ENCODE assay signal across 11 cellular contexts in genomic region chr2:24720310-24720709, GRCh38.
DNase-seq lines count a peak whose midpoint lies in the region; ATAC-seq, FAIRE-seq and TF ChIP-seq lines count a peak whose summit lies in the region.
"Had no signal": no experiment of that assay in that cellular context is flagged by ENCODE, and none has a peak within 500 bp of the region (broad histone marks: within the 10 kb centered on the region; RNA-seq: fewer than 3 reads in every experiment).

No MANE protein-coding gene starts in this region.

- H3K36me3 ChIP-seq in smooth muscle cell (ENCODE audit: low read depth): peaks cover 6% of the 10 kb centered on the region
- H3K36me3 ChIP-seq in gastroesophageal sphincter: peaks cover 0 to 25% of the 10 kb centered on the region in 2 donors
- H3K36me3 ChIP-seq in HepG2 (replicated peaks in 1 of 2; ENCODE audit: control insufficient read depth in 1 of 2, insufficient read depth in 2 of 2, low read length in 2 of 2): no peaks in the 10 kb centered on the region

- POLR2A ChIA-PET in HepG2 (lab: Yijun Ruan, JAX): no interaction called here

- H3F3A ChIP-seq in smooth muscle cell (ENCODE audit: low read depth): no peaks in the 10 kb centered on the region

- H2AFZ ChIP-seq in smooth muscle cell (ENCODE audit: low read depth) (no peak overlapping the region), HepG2 (ENCODE audit: low read length) (no peak overlapping the region)

- peak overlapping the region; percentile 93 for H3K27ac Mint-ChIP-seq in glutamatergic neuron (ENCODE audit: unreplicated experiment)

- H3K4me1 Mint-ChIP-seq in glutamatergic neuron (ENCODE audit: low read depth, unreplicated experiment): peaks cover 39% of the 10 kb centered on the region

- no peak overlapping the region for H3K9ac ChIP-seq in smooth muscle cell (ENCODE audit: low read depth)
- H3K9ac ChIP-seq in HepG2 (ENCODE audit: insufficient read depth, low read depth, low read length): no peak overlapping the region

- H3K27me3 Mint-ChIP-seq in glutamatergic neuron (ENCODE audit: unreplicated experiment): peaks cover 5% of the 10 kb centered on the region

- H3K4me3 ChIP-seq in smooth muscle cell (no peak overlapping the region), gastroesophageal sphincter (no peak overlapping the region), HepG2 (replicated peaks in 1 of 3; ENCODE audit: insufficient read depth in 1 of 3, low read depth in 2 of 3, low read length in 3 of 3) (no peak overlapping the region)

- H3K4me3 Mint-ChIP-seq in glutamatergic neuron (ENCODE audit: unreplicated experiment): peak overlapping the region; percentile 58

- TF ChIP-seq EP300 in gastroesophageal sphincter (IDR thresholded peaks at IDR 0.05): no peak
- no peak for TF ChIP-seq EP300 in HepG2 (IDR thresholded peaks at IDR 0.05; ENCODE audit: low read depth in 2 of 2, low read length in 2 of 2)
- no peak for TF ChIP-seq EP300 in HepG2 (CRISPR knock-in tag; IDR thresholded peaks at IDR 0.05; ENCODE audit: borderline replicate concordance)

- BruUV-seq in HepG2 (replicated peaks; lab: Mats Ljungman, UMichigan): no TSS peak

- no peaks in the 10 kb centered on the region for H3K36me3 Mint-ChIP-seq in glutamatergic neuron (ENCODE audit: unreplicated experiment)

- H3K9me3 ChIP-seq in smooth muscle cell (replicated peaks; ENCODE audit: low read depth) (no peaks in the 10 kb centered on the region), gastroesophageal sphincter (no peaks in the 10 kb centered on the region), HepG2 (ENCODE audit: low read length) (no peaks in the 10 kb centered on the region)

- no peak for TF ChIP-seq POLR2A in gastroesophageal sphincter (IDR thresholded peaks at IDR 0.05)
- no peak for TF ChIP-seq POLR2A in HepG2 (IDR thresholded peaks at IDR 0.05; ENCODE audit: insufficient read depth in 1 of 2, low read depth in 2 of 2, low read length in 2 of 2)

- peaks cover 12% of the 10 kb centered on the region for H3K4me1 ChIP-seq in smooth muscle cell (ENCODE audit: low read depth)
- peaks cover 0 to 18% (median 4%) of the 10 kb centered on the region in 3 donors for H3K4me1 ChIP-seq in gastroesophageal sphincter
- H3K4me1 ChIP-seq in HepG2 (ENCODE audit: insufficient read depth, low read length): peaks cover 12% of the 10 kb centered on the region

- H3K4me2 ChIP-seq in smooth muscle cell: no peak overlapping the region
- no peak overlapping the region for H3K4me2 ChIP-seq in HepG2 (ENCODE audit: low read depth, low read length)

- CTCF ChIA-PET in HepG2 (lab: Yijun Ruan, JAX; ENCODE audit: low intra/inter-chr PET ratio, low total read pairs): no interaction called here

- H3K9me3 Mint-ChIP-seq in glutamatergic neuron (ENCODE audit: unreplicated experiment): peaks cover 9% of the 10 kb centered on the region

- H3K27ac ChIP-seq in smooth muscle cell (ENCODE audit: low read depth): no peak overlapping the region
- H3K27ac ChIP-seq in gastroesophageal sphincter: no peak overlapping the region
- no peak overlapping the region for H3K27ac ChIP-seq in HepG2 (ENCODE audit: extremely low read length, insufficient read depth, low read length)

- TF ChIP-seq RAD21 in HepG2 (CRISPR knock-in tag; IDR thresholded peaks at IDR 0.05): no peak

- ATAC-seq in GM18858 (IDR thresholded peaks at IDR 0.05; ENCODE audit: unreplicated experiment) (peak; percentile 75), GM21515 (IDR thresholded peaks at IDR 0.05; ENCODE audit: unreplicated experiment) (peak; percentile 77), HG03103 (IDR thresholded peaks at IDR 0.05; ENCODE audit: low read depth, unreplicated experiment) (peak; percentile 56), gastroesophageal sphincter (no peak), HepG2 (no peak)

- no peaks in the 10 kb centered on the region for H3K79me2 ChIP-seq in smooth muscle cell (ENCODE audit: low read depth)
- no peaks in the 10 kb centered on the region for H3K79me2 ChIP-seq in HepG2 (ENCODE audit: insufficient read depth, low read length)

- in situ Hi-C loops in HepG2 (cut with HindIII; ENCODE audit: extremely low pct_ligation_motif_present, low pct_unique_long_range_greater_than_20kb) (no loop called here), G401 (cut with HindIII; ENCODE audit: low sequenced_read_pairs) (no loop called here)

- TF ChIP-seq CTCF in glutamatergic neuron (IDR thresholded peaks at IDR 0.05; ENCODE audit: partially characterized antibody, unreplicated experiment): no peak
- TF ChIP-seq CTCF in smooth muscle cell (IDR thresholded peaks at IDR 0.05; ENCODE audit: borderline replicate concordance, insufficient read depth, poor library complexity, severe bottlenecking): no peak
- no peak for TF ChIP-seq CTCF in gastroesophageal sphincter (IDR thresholded peaks at IDR 0.05)
- no peak for TF ChIP-seq CTCF in HepG2 (CRISPR knock-in tag; IDR thresholded peaks at IDR 0.05)

- H3K27me3 ChIP-seq in smooth muscle cell (ENCODE audit: low read depth) (no peaks in the 10 kb centered on the region), gastroesophageal sphincter (no peaks in the 10 kb centered on the region), HepG2 (ENCODE audit: control insufficient read depth in 1 of 2, insufficient read depth in 2 of 2, low read length in 2 of 2) (no peaks in the 10 kb centered on the region)

- no peak for FAIRE-seq in HepG2 (lab: Jason Lieb, UNC)

- intact Hi-C loops in HepG2 (cut with micrococcal nuclease; ENCODE audit: unreplicated experiment): no loop called here

- 90% methylated on average over 3 of the region's 3 CpGs for WGBS in smooth muscle cell (ENCODE audit: low lambda C conversion rate)
- WGBS in gastroesophageal sphincter (ENCODE audit: low coverage in 1 of 2), 2 donors: 68 to 80% methylated on average over 3 of the region's 3 CpGs
- WGBS in HepG2 (ENCODE audit: low lambda C conversion rate): 87% methylated on average over 3 of the region's 3 CpGs

- H4K20me1 ChIP-seq in smooth muscle cell (ENCODE audit: low read depth): no peaks in the 10 kb centered on the region
- H4K20me1 ChIP-seq in HepG2 (ENCODE audit: insufficient read depth, low read length): no peaks in the 10 kb centered on the region

- DNase-seq in glutamatergic neuron: no peak
- no peak for DNase-seq in smooth muscle cell (lab: John Stamatoyannopoulos, UW; ENCODE audit: unreplicated experiment)
- DNase-seq in HepG2 (ENCODE audit: low spot score): no peak
- DNase-seq in G401 (ENCODE audit: low spot score): no peak
- DNase-seq: NCI-H146; stimulated activated CD8-positive, alpha-beta memory T cell treated with anti-CD3 and anti-CD28 coated beads, Interleukin-4, amount 100 ng/mL, for 48 hours; T-helper 9 cell had no signal

TF ChIP-seq in HepG2, 621 proteins besides CTCF, POLR2A, EP300 and RAD21:
- TF ChIP-seq JUNB (CRISPR knock-in tag; IDR thresholded peaks at IDR 0.05; ENCODE audit: borderline replicate concordance) (no peak), MED1 (CRISPR knock-in tag; IDR thresholded peaks at IDR 0.05) (no peak), ZNF597 (CRISPR knock-in tag; IDR thresholded peaks at IDR 0.05) (no peak), MLXIP (CRISPR knock-in tag; IDR thresholded peaks at IDR 0.05; ENCODE audit: borderline replicate concordance) (no peak), THAP11 (CRISPR knock-in tag; IDR thresholded peaks at IDR 0.05) (no peak), ZNF713 (CRISPR knock-in tag; IDR thresholded peaks at IDR 0.05) (no peak), CHD4 (IDR thresholded peaks at IDR 0.05; ENCODE audit: borderline replicate concordance, low read length) (no peak), RCOR2 (CRISPR knock-in tag; IDR thresholded peaks at IDR 0.05) (no peak), MEIS2 (CRISPR knock-in tag; IDR thresholded peaks at IDR 0.05) (no peak), ZBTB43 (CRISPR knock-in tag; conservative IDR thresholded peaks at IDR 0.05) (no peak)

Comparison
In these comparisons a context has a peak if more than half of its experiments do, and no peak if none do; other contexts are left out.
1. ATAC-seq: peak in GM18858 (single experiment), GM21515 (single experiment) and HG03103 (single experiment); none in gastroesophageal sphincter (single experiment) and HepG2 (single experiment).